30 cellular contexts compared by ENCODE assay signal in genomic region chr2:788227-789032, GRCh38.
"Had no signal": no experiment of that assay in that cellular context is flagged by ENCODE, and none has a peak within 500 bp of the region (broad histone marks: within the 10 kb centered on the region; RNA-seq: fewer than 3 reads in every experiment).

No MANE protein-coding gene starts in this region.

- H3K9me3 ChIP-seq: esophagus squamous epithelium, gastroesophageal sphincter had no signal

- H3K4me3 Mint-ChIP-seq: activated CD4-positive, alpha-beta memory T cell treated with anti-CD3 and anti-CD28 coated beads, Interleukin-2, amount 10 ng/mL, durations not matched to agents 7 days and 5 days; activated CD4-positive, alpha-beta T cell treated with anti-CD3 and anti-CD28 coated beads for 36 hours; activated CD4-positive, alpha-beta T cell treated with anti-CD3 and anti-CD28 coated beads, Interleukin-2, amount 10 ng/mL, durations not matched to agents 24 days and 14 days; activated CD8-positive, alpha-beta memory T cell treated with anti-CD3 and anti-CD28 coated beads, Interleukin-2, amount 10 ng/mL, durations not matched to agents 7 days and 5 days; activated naive CD8-positive, alpha-beta T cell; activated T-helper 1 cell treated with anti-CD3 and anti-CD28 coated beads, Interleukin-12 subunit alpha, Interleukin-12 subunit beta, Interleukin-2, Interleukin-4 antibody, amounts not matched to agents 30 ng/mL and 10 ng/mL and 1 ng/mL, durations not matched to agents 14 hours and 24 hours and 36 hours; effector memory CD8-positive, alpha-beta T cell had no signal

- ATAC-seq: activated CD4-positive, alpha-beta T cell treated with anti-CD3 and anti-CD28 coated beads for 36 hours; activated CD8-positive, alpha-beta memory T cell treated with anti-CD3 and anti-CD28 coated beads, Interleukin-2, amount 10 ng/mL, durations not matched to agents 7 days and 5 days; effector memory CD8-positive, alpha-beta T cell; gastroesophageal sphincter had no signal

- H3K27me3 Mint-ChIP-seq: activated CD4-positive, alpha-beta memory T cell treated with anti-CD3 and anti-CD28 coated beads, Interleukin-2, amount 10 ng/mL, durations not matched to agents 7 days and 5 days; activated CD4-positive, alpha-beta T cell treated with anti-CD3 and anti-CD28 coated beads for 36 hours; activated CD4-positive, alpha-beta T cell treated with anti-CD3 and anti-CD28 coated beads, Interleukin-2, amount 10 ng/mL, durations not matched to agents 24 days and 14 days; activated CD8-positive, alpha-beta memory T cell treated with anti-CD3 and anti-CD28 coated beads, Interleukin-2, amount 10 ng/mL, durations not matched to agents 7 days and 5 days; activated naive CD8-positive, alpha-beta T cell had no signal

- H3K27me3 ChIP-seq: brain microvascular endothelial cell, esophagus squamous epithelium, gastroesophageal sphincter had no signal

- H3K9me3 Mint-ChIP-seq: activated T-helper 1 cell treated with anti-CD3 and anti-CD28 coated beads, Interleukin-12 subunit alpha, Interleukin-12 subunit beta, Interleukin-2, Interleukin-4 antibody, amounts not matched to agents 30 ng/mL and 10 ng/mL and 1 ng/mL, durations not matched to agents 14 hours and 24 hours and 36 hours; effector memory CD8-positive, alpha-beta T cell had no signal

- H3K4me3 ChIP-seq: esophagus squamous epithelium, gastroesophageal sphincter had no signal

- FAIRE-seq: astrocyte, colon had no signal

- H3K36me3 Mint-ChIP-seq: activated CD8-positive, alpha-beta memory T cell treated with anti-CD3 and anti-CD28 coated beads, Interleukin-2, amount 10 ng/mL, durations not matched to agents 7 days and 5 days had no signal

- H3K36me3 ChIP-seq: brain microvascular endothelial cell, esophagus squamous epithelium, gastroesophageal sphincter had no signal

- DNase-seq: activated CD4-positive, alpha-beta memory T cell treated with anti-CD3 and anti-CD28 coated beads, Interleukin-2, amount 10 ng/mL, durations not matched to agents 7 days and 5 days; activated CD4-positive, alpha-beta T cell treated with anti-CD3 and anti-CD28 coated beads for 36 hours; activated CD4-positive, alpha-beta T cell treated with anti-CD3 and anti-CD28 coated beads, Interleukin-2, amount 10 ng/mL, durations not matched to agents 24 days and 14 days; activated CD4-positive, CD25-positive, alpha-beta regulatory T cell; activated CD4-positive, CD25-positive, alpha-beta regulatory T cell treated with anti-CD3 and anti-CD28 coated beads, Interleukin-2, amount 50 U/mL, for 72 hours; activated CD8-positive, alpha-beta memory T cell treated with anti-CD3 and anti-CD28 coated beads, Interleukin-2, amount 10 ng/mL, durations not matched to agents 7 days and 5 days; activated CD8-positive, alpha-beta memory T cell treated with anti-CD3 and anti-CD28 coated beads, Interleukin-2, amount 50 U/mL, for 4 hours; activated gamma-delta T cell treated with Interleukin-2 at 50 U/mL for 16 hours; activated naive CD4-positive, alpha-beta T cell treated with anti-CD3 and anti-CD28 coated beads, Interleukin-2, amount 50 U/mL, for 16 hours; activated naive CD4-positive, alpha-beta T cell treated with Interleukin-2 at 50 U/mL for 16 hours; activated T-cell treated with anti-CD3 and anti-CD28 coated beads, Interleukin-2, amount 50 U/mL, for 1 hour; activated T-cell treated with anti-CD3 and anti-CD28 coated beads, Interleukin-2, amount 50 U/mL, for 48 hours; amniotic stem cell; anterior cingulate cortex; brain microvascular endothelial cell; caudate nucleus; cortex of kidney; dermis blood vessel endothelial cell; effector CD4-positive, alpha-beta T cell; effector memory CD8-positive, alpha-beta T cell; erythroblast; esophagus squamous epithelium; foreskin melanocyte; T-helper 2 cell had no signal

- H3K27ac ChIP-seq: brain microvascular endothelial cell, esophagus squamous epithelium, gastroesophageal sphincter had no signal

- H3K4me1 Mint-ChIP-seq: activated CD4-positive, alpha-beta memory T cell treated with anti-CD3 and anti-CD28 coated beads, Interleukin-2, amount 10 ng/mL, durations not matched to agents 7 days and 5 days; activated CD4-positive, alpha-beta T cell treated with anti-CD3 and anti-CD28 coated beads for 36 hours; activated CD4-positive, alpha-beta T cell treated with anti-CD3 and anti-CD28 coated beads, Interleukin-2, amount 10 ng/mL, durations not matched to agents 24 days and 14 days; activated CD8-positive, alpha-beta memory T cell treated with anti-CD3 and anti-CD28 coated beads, Interleukin-2, amount 10 ng/mL, durations not matched to agents 7 days and 5 days had no signal

- H3K4me1 ChIP-seq: esophagus squamous epithelium, gastroesophageal sphincter had no signal

- H3K27ac Mint-ChIP-seq: activated CD4-positive, alpha-beta memory T cell treated with anti-CD3 and anti-CD28 coated beads, Interleukin-2, amount 10 ng/mL, durations not matched to agents 7 days and 5 days; activated CD4-positive, alpha-beta T cell treated with anti-CD3 and anti-CD28 coated beads for 36 hours; activated CD4-positive, alpha-beta T cell treated with anti-CD3 and anti-CD28 coated beads, Interleukin-2, amount 10 ng/mL, durations not matched to agents 24 days and 14 days; activated CD8-positive, alpha-beta memory T cell treated with anti-CD3 and anti-CD28 coated beads, Interleukin-2, amount 10 ng/mL, durations not matched to agents 7 days and 5 days; activated naive CD8-positive, alpha-beta T cell; activated T-helper 1 cell treated with anti-CD3 and anti-CD28 coated beads, Interleukin-12 subunit alpha, Interleukin-12 subunit beta, Interleukin-2, Interleukin-4 antibody, amounts not matched to agents 30 ng/mL and 10 ng/mL and 1 ng/mL, durations not matched to agents 14 hours and 24 hours and 36 hours; activated T-helper 2 cell treated with anti-CD3 and anti-CD28 coated beads, Interferon-gamma antibody, Interleukin-2, Interleukin-4, amounts not matched to agents 10 μg/mL and 5 μg/mL and 100 μg/mL, durations not matched to agents 14 hours and 24 hours and 36 hours; effector memory CD8-positive, alpha-beta T cell had no signal
